ENCODE assay signal across 21 cellular contexts in genomic region chr7:115410427-115410805, GRCh38.
DNase-seq lines count a peak whose midpoint lies in the region; ATAC-seq lines count a peak whose summit lies in the region.
"Had no signal": no experiment of that assay in that cellular context is flagged by ENCODE, and none has a peak within 500 bp of the region (broad histone marks: within the 10 kb centered on the region; RNA-seq: fewer than 3 reads in every experiment).

No MANE protein-coding gene starts in this region.

- H2BK5ac ChIP-seq in neuronal stem cell (ENCODE audit: low read length) = no peak overlapping the region

- no peaks in the 10 kb centered on the region for H3K9me3 ChIP-seq in neuronal stem cell (replicated peaks in 1 of 2; ENCODE audit: control insufficient read depth in 2 of 2, insufficient read depth in 1 of 2, low read depth in 1 of 2, low read length in 2 of 2)
- H3K9me3 ChIP-seq: BE2C, Peyer's patch had no signal

- H3K9me3 Mint-ChIP-seq in activated T-cell treated with anti-CD3 and anti-CD28 coated beads, Interleukin-2, amount 50 U/mL, for 4 hours = peaks cover 3% of the 10 kb centered on the region
- H3K9me3 Mint-ChIP-seq: activated CD8-positive, alpha-beta T cell treated with anti-CD3 and anti-CD28 coated beads for 36 hours; T-helper 2 cell treated with Interferon-gamma antibody and Interleukin-4, amounts not matched to agents 5 μg/mL and 100 μg/mL, for 36 hours had no signal

- H3K4me1 Mint-ChIP-seq in activated T-cell treated with anti-CD3 and anti-CD28 coated beads, Interleukin-2, amount 50 U/mL, for 4 hours (ENCODE audit: low read depth) = peaks cover 14% of the 10 kb centered on the region
- H3K4me1 Mint-ChIP-seq: brain had no signal

- no peak overlapping the region for H4K8ac ChIP-seq in neuronal stem cell (ENCODE audit: low read depth, low read length)

- H3K4me2 ChIP-seq in neuronal stem cell (ENCODE audit: insufficient read depth, low read length, poor library complexity, severe bottlenecking) = no peak overlapping the region

- no peaks in the 10 kb centered on the region for H3K27me3 ChIP-seq in neuronal stem cell (ENCODE audit: control insufficient read depth in 3 of 3, insufficient read depth in 3 of 3, low read depth in 1 of 3, low read length in 3 of 3)
- H3K27me3 ChIP-seq: BE2C, Peyer's patch had no signal

- DNase-seq in SKM-1 treated with dmso at 0.1 percent for 144 hours (lab: John Stamatoyannopoulos, UW; ENCODE audit: unreplicated experiment) (peak; percentile 65), neuronal stem cell (ENCODE audit: low spot score) (no peak), NCI-H2171 treated with DMSO at 0.1 percent for 48 hours (lab: John Stamatoyannopoulos, UW) (no peak), NCI-H2227 (lab: John Stamatoyannopoulos, UW; ENCODE audit: unreplicated experiment) (no peak)
- no peak for DNase-seq in activated T-cell treated with anti-CD3 and anti-CD28 coated beads, Interleukin-2, amount 50 U/mL, for 4 hours
- DNase-seq: activated CD8-positive, alpha-beta T cell treated with anti-CD3 and anti-CD28 coated beads for 36 hours; activated effector memory CD4-positive, alpha-beta T cell treated with anti-CD3 and anti-CD28 coated beads, Interleukin-2, amount 50 U/mL, for 16 hours; BE2C; DMS79 treated with DMSO at 0.1 percent for 48 hours; effector CD4-positive, alpha-beta T cell; foreskin melanocyte; islet precursor cell; Peyer's patch; retina; stimulated activated CD4-positive, alpha-beta T cell treated with anti-CD3 and anti-CD28 coated beads, Interleukin-4, amount 100 ng/mL, for 4 hours; stimulated activated naive CD4-positive, alpha-beta T cell had no signal

- H3K27me3 Mint-ChIP-seq in activated T-cell treated with anti-CD3 and anti-CD28 coated beads, Interleukin-2, amount 50 U/mL, for 4 hours (ENCODE audit: low read depth) = peaks cover 3% of the 10 kb centered on the region
- H3K27me3 Mint-ChIP-seq: activated CD8-positive, alpha-beta T cell treated with anti-CD3 and anti-CD28 coated beads for 36 hours had no signal

- H3K14ac ChIP-seq in neuronal stem cell (ENCODE audit: low read length) = no peak overlapping the region

- no peak overlapping the region for H2BK120ac ChIP-seq in neuronal stem cell (ENCODE audit: low read depth, low read length)

- H3K4ac ChIP-seq in neuronal stem cell (ENCODE audit: low read length) = no peak overlapping the region

- no CpG with 5 or more reads among the region's 3 CpGs for WGBS in neuronal stem cell (ENCODE audit: extremely low coverage in 2 of 2, insufficient read length in 2 of 2, insufficient replicate concordance in 1 of 2), 2 donors

- no peaks in the 10 kb centered on the region for H3K4me1 ChIP-seq in neuronal stem cell (ENCODE audit: control insufficient read depth in 2 of 2, insufficient read depth in 1 of 2, low read depth in 1 of 2, low read length in 2 of 2)
- H3K4me1 ChIP-seq: BE2C, Peyer's patch had no signal

- no peak overlapping the region for H3K9ac ChIP-seq in neuronal stem cell (ENCODE audit: low read depth, low read length, poor library complexity)

- ATAC-seq in GM18909 (IDR thresholded peaks at IDR 0.05; ENCODE audit: poor library complexity, unreplicated experiment) (peak; percentile 35), HG03108 (IDR thresholded peaks at IDR 0.05; ENCODE audit: unreplicated experiment) (peak; percentile 26), HG02571 (IDR thresholded peaks at IDR 0.05; ENCODE audit: unreplicated experiment) (no peak)
- no peak for ATAC-seq in activated T-cell treated with anti-CD3 and anti-CD28 coated beads, Interleukin-2, amount 50 U/mL, for 4 hours
- ATAC-seq: activated CD8-positive, alpha-beta T cell treated with anti-CD3 and anti-CD28 coated beads for 36 hours had no signal

- no peaks in the 10 kb centered on the region for H3K36me3 ChIP-seq in neuronal stem cell (replicated peaks in 1 of 2; ENCODE audit: control insufficient read depth in 2 of 2, insufficient read depth in 2 of 2, low read length in 2 of 2)
- H3K36me3 ChIP-seq: BE2C, Peyer's patch had no signal

- no peak overlapping the region for H2BK12ac ChIP-seq in neuronal stem cell (ENCODE audit: low read length)

- H3K27ac ChIP-seq in neuronal stem cell (replicated peaks; ENCODE audit: low read length) = no peak overlapping the region
- H3K27ac ChIP-seq: Peyer's patch had no signal

- no peak overlapping the region for H3K23ac ChIP-seq in neuronal stem cell (ENCODE audit: low read depth, low read length, poor library complexity)

- no peaks in the 10 kb centered on the region for H3K79me1 ChIP-seq in neuronal stem cell (ENCODE audit: low read depth, low read length)

- peak overlapping the region; percentile 79 for H2AFZ ChIP-seq in neuronal stem cell (ENCODE audit: low read length)

- no peak overlapping the region for H2AK5ac ChIP-seq in neuronal stem cell (ENCODE audit: low read depth, low read length)

- H4K91ac ChIP-seq in neuronal stem cell (ENCODE audit: low read depth, low read length, poor library complexity) = no peak overlapping the region

- no peaks in the 10 kb centered on the region for H3K36me3 Mint-ChIP-seq in activated T-cell treated with anti-CD3 and anti-CD28 coated beads, Interleukin-2, amount 50 U/mL, for 4 hours (ENCODE audit: insufficient read depth)
- H3K36me3 Mint-ChIP-seq: brain had no signal

- H3K4me3 ChIP-seq in neuronal stem cell (ENCODE audit: low read length in 2 of 2) = no peak overlapping the region
- H3K4me3 ChIP-seq: Peyer's patch had no signal

- H2BK15ac ChIP-seq in neuronal stem cell (ENCODE audit: low read length) = no peak overlapping the region

- H3K18ac ChIP-seq in neuronal stem cell (ENCODE audit: low read length) = no peak overlapping the region

- H3K4me3 Mint-ChIP-seq in activated T-cell treated with anti-CD3 and anti-CD28 coated beads, Interleukin-2, amount 50 U/mL, for 4 hours = no peak overlapping the region
- H3K4me3 Mint-ChIP-seq: activated CD8-positive, alpha-beta T cell treated with anti-CD3 and anti-CD28 coated beads for 36 hours; brain; T-helper 2 cell treated with Interferon-gamma antibody and Interleukin-4, amounts not matched to agents 5 μg/mL and 100 μg/mL, for 36 hours had no signal

Comparison
In these comparisons a context has a peak if more than half of its experiments do, and no peak if none do; other contexts are left out.
1. ATAC-seq: peak in GM18909 (single experiment) and HG03108 (single experiment); none in activated T-cell treated with anti-CD3 and anti-CD28 coated beads, Interleukin-2, amount 50 U/mL, for 4 hours (0 of 2) and HG02571 (single experiment).